Comparison of ENCODE assay signal across 1 cellular context in the genomic region with DNA sequence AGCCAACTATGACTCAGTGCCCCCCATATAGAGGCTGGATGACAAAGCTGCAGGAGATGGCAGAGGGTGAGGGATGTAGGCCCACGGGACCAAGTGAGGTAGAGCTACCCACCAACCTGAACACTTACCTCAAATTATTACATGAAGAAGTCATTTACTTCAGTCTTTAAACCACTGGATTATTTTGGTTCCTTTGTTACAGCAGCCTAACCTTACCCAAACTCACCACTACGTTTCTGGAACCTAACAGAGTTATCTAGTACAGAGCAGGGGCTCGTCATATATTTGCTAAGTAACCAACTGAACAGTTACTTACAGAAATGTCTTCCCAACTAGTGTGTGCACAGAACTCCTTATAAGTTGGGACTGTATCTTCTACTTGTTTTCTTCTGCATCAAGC.
TF ChIP-seq lines count a peak whose summit lies in the region.

No MANE protein-coding gene starts in this region.

TF ChIP-seq in H1, 55 proteins besides CTCF, POLR2A, EP300 and RAD21:
- TF ChIP-seq SRF (IDR thresholded peaks at IDR 0.05; ENCODE audit: low read depth, low read length) (no peak), TAF1 (IDR thresholded peaks at IDR 0.05; ENCODE audit: low read depth, low read length) (no peak), SIX5 (IDR thresholded peaks at IDR 0.05; ENCODE audit: low read depth, low read length) (no peak), CHD2 (IDR thresholded peaks at IDR 0.05; ENCODE audit: low read length) (no peak), RBBP5 (IDR thresholded peaks at IDR 0.05; ENCODE audit: borderline replicate concordance, low read depth, low read length) (no peak), TAF7 (optimal IDR thresholded peaks at IDR 0.05; ENCODE audit: borderline replicate concordance, low read depth, low read length) (no peak), HDAC6 (IDR thresholded peaks at IDR 0.05; ENCODE audit: low read depth, low read length) (no peak), TBP (IDR thresholded peaks at IDR 0.05; ENCODE audit: low read depth, low read length) (no peak), SP4 (IDR thresholded peaks at IDR 0.05; ENCODE audit: low read length) (no peak), BACH1 (IDR thresholded peaks at IDR 0.05; ENCODE audit: low read length) (no peak), CEBPB (IDR thresholded peaks at IDR 0.05; ENCODE audit: low read depth, low read length) (no peak), EGR1 (IDR thresholded peaks at IDR 0.05; ENCODE audit: borderline replicate concordance, low read depth, low read length) (no peak), CTBP2 (IDR thresholded peaks at IDR 0.05; ENCODE audit: borderline replicate concordance, insufficient read depth, insufficient read length, low read length) (no peak), RFX5 (IDR thresholded peaks at IDR 0.05; ENCODE audit: borderline replicate concordance, low read depth, low read length) (no peak)
- TF ChIP-seq, protein P1, sequence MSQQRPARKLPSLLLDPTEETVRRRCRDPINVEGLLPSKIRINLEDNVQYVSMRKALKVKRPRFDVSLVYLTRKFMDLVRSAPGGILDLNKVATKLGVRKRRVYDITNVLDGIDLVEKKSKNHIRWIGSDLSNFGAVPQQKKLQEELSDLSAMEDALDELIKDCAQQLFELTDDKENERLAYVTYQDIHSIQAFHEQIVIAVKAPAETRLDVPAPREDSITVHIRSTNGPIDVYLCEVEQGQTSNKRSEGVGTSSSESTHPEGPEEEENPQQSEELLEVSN (IDR thresholded peaks at IDR 0.05): no peak
- TF ChIP-seq, protein P2, sequence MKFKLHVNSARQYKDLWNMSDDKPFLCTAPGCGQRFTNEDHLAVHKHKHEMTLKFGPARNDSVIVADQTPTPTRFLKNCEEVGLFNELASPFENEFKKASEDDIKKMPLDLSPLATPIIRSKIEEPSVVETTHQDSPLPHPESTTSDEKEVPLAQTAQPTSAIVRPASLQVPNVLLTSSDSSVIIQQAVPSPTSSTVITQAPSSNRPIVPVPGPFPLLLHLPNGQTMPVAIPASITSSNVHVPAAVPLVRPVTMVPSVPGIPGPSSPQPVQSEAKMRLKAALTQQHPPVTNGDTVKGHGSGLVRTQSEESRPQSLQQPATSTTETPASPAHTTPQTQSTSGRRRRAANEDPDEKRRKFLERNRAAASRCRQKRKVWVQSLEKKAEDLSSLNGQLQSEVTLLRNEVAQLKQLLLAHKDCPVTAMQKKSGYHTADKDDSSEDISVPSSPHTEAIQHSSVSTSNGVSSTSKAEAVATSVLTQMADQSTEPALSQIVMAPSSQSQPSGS (IDR thresholded peaks at IDR 0.05; ENCODE audit: low read length): no peak
- TF ChIP-seq, protein P3, sequence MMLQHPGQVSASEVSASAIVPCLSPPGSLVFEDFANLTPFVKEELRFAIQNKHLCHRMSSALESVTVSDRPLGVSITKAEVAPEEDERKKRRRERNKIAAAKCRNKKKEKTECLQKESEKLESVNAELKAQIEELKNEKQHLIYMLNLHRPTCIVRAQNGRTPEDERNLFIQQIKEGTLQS (IDR thresholded peaks at IDR 0.05; ENCODE audit: insufficient read depth, low read depth, low read length): no peak
